8 cellular contexts compared by ENCODE assay signal in genomic region chr12:124392271-124392990, GRCh38.
DNase-seq lines count a peak whose midpoint lies in the region; ATAC-seq and TF ChIP-seq lines count a peak whose summit lies in the region.

No MANE protein-coding gene starts in this region.

- ATAC-seq in HG03097 (IDR thresholded peaks at IDR 0.05; ENCODE audit: low FRiP score, unreplicated experiment) (no peak), GM19035 (IDR thresholded peaks at IDR 0.05; ENCODE audit: unreplicated experiment) (no peak)

- peak; percentile 30 for DNase-seq in NCI-H2227 (lab: John Stamatoyannopoulos, UW; ENCODE audit: unreplicated experiment)
- no peak for DNase-seq in NCI-H2227 treated with DMSO at 0.1 percent for 48 hours (lab: John Stamatoyannopoulos, UW)
- peak; percentile 60 for DNase-seq in NCI-H510A (lab: John Stamatoyannopoulos, UW)
- no peak for DNase-seq in mesothelial cell of epicardium (ENCODE audit: low spot score in 2 of 2, unreplicated experiment in 2 of 2)
- DNase-seq in mesenteric fat pad (ENCODE audit: low spot score): no peak

- peak overlapping the region; percentile 33 for H3K4me3 Mint-ChIP-seq in dendritic cell treated with granulocyte-macrophage colony-stimulating factor and Interleukin-4, amounts not matched to agents 40 ng/mL and 50 ng/mL, for 4 days
- no peak overlapping the region for H3K4me3 Mint-ChIP-seq in mesothelial cell of epicardium

- H3K27me3 Mint-ChIP-seq in dendritic cell treated with granulocyte-macrophage colony-stimulating factor and Interleukin-4, amounts not matched to agents 40 ng/mL and 50 ng/mL, for 4 days: no peaks in the 10 kb centered on the region
- no peaks in the 10 kb centered on the region for H3K27me3 Mint-ChIP-seq in mesothelial cell of epicardium (ENCODE audit: low read depth)

- H3K36me3 Mint-ChIP-seq in dendritic cell treated with granulocyte-macrophage colony-stimulating factor and Interleukin-4, amounts not matched to agents 40 ng/mL and 50 ng/mL, for 4 days (ENCODE audit: low read depth): peaks cover 79% of the 10 kb centered on the region
- peaks cover 5% of the 10 kb centered on the region for H3K36me3 Mint-ChIP-seq in mesothelial cell of epicardium

- peak overlapping the region; percentile 94 for H3K27ac Mint-ChIP-seq in dendritic cell treated with granulocyte-macrophage colony-stimulating factor and Interleukin-4, amounts not matched to agents 40 ng/mL and 50 ng/mL, for 4 days
- H3K27ac Mint-ChIP-seq in mesothelial cell of epicardium: peak overlapping the region; percentile 47

- peaks cover 94% of the 10 kb centered on the region for H3K4me1 Mint-ChIP-seq in dendritic cell treated with granulocyte-macrophage colony-stimulating factor and Interleukin-4, amounts not matched to agents 40 ng/mL and 50 ng/mL, for 4 days (ENCODE audit: low read depth)
- H3K4me1 Mint-ChIP-seq in mesothelial cell of epicardium: peaks cover 52% of the 10 kb centered on the region

- intact Hi-C loops in dendritic cell treated with granulocyte-macrophage colony-stimulating factor and Interleukin-4, amounts not matched to agents 40 ng/mL and 50 ng/mL, for 4 days (cut with micrococcal nuclease): loop anchor here (5.0 kb wide), 2 partner anchors 60 to 160 kb away; no protein-coding TSS in a partner anchor

- peak; percentile 8 for TF ChIP-seq CTCF in mesothelial cell of epicardium (IDR thresholded peaks at IDR 0.05; ENCODE audit: unreplicated experiment)

- H3K9me3 Mint-ChIP-seq in dendritic cell treated with granulocyte-macrophage colony-stimulating factor and Interleukin-4, amounts not matched to agents 40 ng/mL and 50 ng/mL, for 4 days: no peaks in the 10 kb centered on the region
- no peaks in the 10 kb centered on the region for H3K9me3 Mint-ChIP-seq in mesothelial cell of epicardium

Comparison
In these comparisons a context has a peak if more than half of its experiments do, and no peak if none do; other contexts are left out.
1. DNase-seq: peak in NCI-H2227 (single experiment) and NCI-H510A (single experiment); none in NCI-H2227 treated with DMSO at 0.1 percent for 48 hours (single experiment), mesothelial cell of epicardium (0 of 2) and mesenteric fat pad (single experiment).